ENCODE assay signal across 8 cellular contexts in genomic region chr10:70815504-70816219, GRCh38. TPM values are rescaled to one million over a fixed set of nuclear protein-coding genes. Genes with fewer than 3 reads are reported as not detected.
DNase-seq lines count a peak whose midpoint lies in the region; ATAC-seq, FAIRE-seq and TF ChIP-seq lines count a peak whose summit lies in the region.

Gene SGPL1 (plus strand): TSS chr10:70815948. CDS start chr10:70816854, 906 bp downstream.

- peak within 1 kb of the TSS; percentile 93 for H3K27ac Mint-ChIP-seq in dendritic cell treated with granulocyte-macrophage colony-stimulating factor and Interleukin-4, amounts not matched to agents 40 ng/mL and 50 ng/mL, for 4 days

- H3K4me2 ChIP-seq in HepG2 (ENCODE audit: low read depth, low read length): peak within 1 kb of the TSS; percentile 83

- in situ Hi-C loops in HepG2 (cut with HindIII; ENCODE audit: extremely low pct_ligation_motif_present, low pct_unique_long_range_greater_than_20kb): loop anchor here (5.0 kb wide), 1 partner anchor 67 kb away; no protein-coding TSS in a partner anchor

- peaks cover 4% of the 10 kb centered on the region for H3K79me2 ChIP-seq in HepG2 (ENCODE audit: insufficient read depth, low read length)

- H3K36me3 ChIP-seq in HepG2 (replicated peaks in 1 of 2; ENCODE audit: control insufficient read depth in 1 of 2, insufficient read depth in 2 of 2, low read length in 2 of 2): peaks cover 0 to 10% of the 10 kb centered on the region in 2 experiments; a peak in 1 of 5 replicates

- no peaks in the 10 kb centered on the region for H3K27me3 Mint-ChIP-seq in dendritic cell treated with granulocyte-macrophage colony-stimulating factor and Interleukin-4, amounts not matched to agents 40 ng/mL and 50 ng/mL, for 4 days

- H4K20me1 ChIP-seq in HepG2 (ENCODE audit: insufficient read depth, low read length): no peaks in the 10 kb centered on the region

- FAIRE-seq in HepG2 (lab: Jason Lieb, UNC): no peak

- TF ChIP-seq CTCF in AG09309 (IDR thresholded peaks at IDR 0.05; ENCODE audit: control insufficient read depth, insufficient read depth, low read depth, low read length, missing control alignments): peak; percentile 82
- peak; percentile 89 for TF ChIP-seq CTCF in HepG2 (CRISPR knock-in tag; IDR thresholded peaks at IDR 0.05)

- peak within 1 kb of the TSS; percentile 72 for H3K27ac ChIP-seq in HepG2 (ENCODE audit: extremely low read length, insufficient read depth, low read length)

- POLR2A ChIA-PET in HepG2 (lab: Yijun Ruan, JAX): interaction anchor here (1.4 kb wide), 1 partner anchor 25 kb away, joined by 3 read pairs; no protein-coding TSS in a partner anchor

- H3K36me3 Mint-ChIP-seq in dendritic cell treated with granulocyte-macrophage colony-stimulating factor and Interleukin-4, amounts not matched to agents 40 ng/mL and 50 ng/mL, for 4 days (ENCODE audit: low read depth): peaks cover 49% of the 10 kb centered on the region

- H3K27me3 ChIP-seq in HepG2 (ENCODE audit: control insufficient read depth in 1 of 2, insufficient read depth in 2 of 2, low read length in 2 of 2): no peaks in the 10 kb centered on the region; a peak in 1 of 5 replicates

- H3K9ac ChIP-seq in HepG2 (ENCODE audit: insufficient read depth, low read depth, low read length): peak within 1 kb of the TSS; percentile 74

- no peak for TF ChIP-seq EP300 in HepG2 (IDR thresholded peaks at IDR 0.05; ENCODE audit: low read depth in 2 of 2, low read length in 2 of 2)
- no peak for TF ChIP-seq EP300 in HepG2 (CRISPR knock-in tag; IDR thresholded peaks at IDR 0.05; ENCODE audit: borderline replicate concordance)

- no TSS peak for BruUV-seq in HepG2 (replicated peaks; lab: Mats Ljungman, UMichigan)

- H3K9me3 Mint-ChIP-seq in dendritic cell treated with granulocyte-macrophage colony-stimulating factor and Interleukin-4, amounts not matched to agents 40 ng/mL and 50 ng/mL, for 4 days: no peaks in the 10 kb centered on the region

- H3K9me3 ChIP-seq in HepG2 (ENCODE audit: low read length): no peaks in the 10 kb centered on the region

- H3K4me3 Mint-ChIP-seq in dendritic cell treated with granulocyte-macrophage colony-stimulating factor and Interleukin-4, amounts not matched to agents 40 ng/mL and 50 ng/mL, for 4 days: peak within 1 kb of the TSS; percentile 96

- ATAC-seq in GM18861 (IDR thresholded peaks at IDR 0.05; ENCODE audit: unreplicated experiment): peak; percentile 80
- peak; percentile 83 for ATAC-seq in HG03097 (IDR thresholded peaks at IDR 0.05; ENCODE audit: low FRiP score, unreplicated experiment)
- ATAC-seq in HepG2: peak; percentile 85

- peak; percentile 99 for TF ChIP-seq RAD21 in HepG2 (CRISPR knock-in tag; IDR thresholded peaks at IDR 0.05)

- 1% methylated on average over 32 of the region's 58 CpGs for WGBS in HepG2 (ENCODE audit: low lambda C conversion rate)

- TF ChIP-seq POLR2A in HepG2 (IDR thresholded peaks at IDR 0.05; ENCODE audit: insufficient read depth in 1 of 2, low read depth in 2 of 2, low read length in 2 of 2): peak in 1 of 2 experiments; percentile 52; a peak in 2 of 4 replicates

- peak within 1 kb of the TSS; percentile 84 for H3K4me3 ChIP-seq in AG09309 (ENCODE audit: control insufficient read depth, low read depth, low read length)
- H3K4me3 ChIP-seq in HepG2 (replicated peaks in 1 of 3; ENCODE audit: insufficient read depth in 1 of 3, low read depth in 2 of 3, low read length in 3 of 3): peak within 1 kb of the TSS; percentile 78 to 92 (median 92)

- DNase-seq in AG09309 (ENCODE audit: low read depth) (peak; percentile 13), NCI-H345 treated with DMSO at 0.1 percent for 48 hours (lab: John Stamatoyannopoulos, UW; ENCODE audit: unreplicated experiment) (peak; percentile 42), HepG2 (ENCODE audit: low spot score) (peak; percentile 63)
- DNase-seq in activated CD4-positive, alpha-beta T cell treated with anti-CD3 and anti-CD28 coated beads, Interleukin-2, amount 50 U/mL, for 24 hours (ENCODE audit: low read depth in 1 of 2, low spot score in 1 of 2): peak; percentile 77 to 80
- DNase-seq in stimulated activated CD4-positive, alpha-beta T cell treated with anti-CD3 and anti-CD28 coated beads, Interleukin-2, amount 100 ng/mL, for 48 hours: peak; percentile 89 to 90

- H3K4me1 ChIP-seq in HepG2 (ENCODE audit: insufficient read depth, low read length): peaks cover 29% of the 10 kb centered on the region

- CTCF ChIA-PET in HepG2 (lab: Yijun Ruan, JAX; ENCODE audit: low intra/inter-chr PET ratio, low total read pairs): interaction anchor here (0.7 to 3.8 kb wide), 2 partner anchors 62 to 64 kb away, joined by 3 to 50 read pairs; no protein-coding TSS in a partner anchor

- intact Hi-C loops in dendritic cell treated with granulocyte-macrophage colony-stimulating factor and Interleukin-4, amounts not matched to agents 40 ng/mL and 50 ng/mL, for 4 days (cut with micrococcal nuclease): loop anchor here (1.0 to 5.0 kb wide), 3 partner anchors 17 to 263 kb away; no protein-coding TSS in a partner anchor
- intact Hi-C loops in HepG2 (cut with micrococcal nuclease; ENCODE audit: unreplicated experiment): loop anchor here (1.0 to 2.0 kb wide), 2 partner anchors 37 to 65 kb away; no protein-coding TSS in a partner anchor

- H2AFZ ChIP-seq in HepG2 (ENCODE audit: low read length): peak within 1 kb of the TSS; percentile 90

- H3K4me1 Mint-ChIP-seq in dendritic cell treated with granulocyte-macrophage colony-stimulating factor and Interleukin-4, amounts not matched to agents 40 ng/mL and 50 ng/mL, for 4 days (ENCODE audit: low read depth): peaks cover 43% of the 10 kb centered on the region

TF ChIP-seq in HepG2, 621 proteins besides CTCF, POLR2A, EP300 and RAD21 (continues in another document):
- TF ChIP-seq FOXK2 (IDR thresholded peaks at IDR 0.05) (no peak), BRF2 (CRISPR knock-in tag; IDR thresholded peaks at IDR 0.05) (no peak), CBX1 (IDR thresholded peaks at IDR 0.05; ENCODE audit: low read depth) (no peak), ZNF205 (CRISPR knock-in tag; IDR thresholded peaks at IDR 0.05) (no peak), MED1 (CRISPR knock-in tag; IDR thresholded peaks at IDR 0.05) (peak; percentile 35; the same call in 1 of the 2 replicates), GZF1 (CRISPR knock-in tag; IDR thresholded peaks at IDR 0.05) (no peak), TBP (CRISPR knock-in tag; IDR thresholded peaks at IDR 0.05) (no peak), JUN (CRISPR knock-in tag; IDR thresholded peaks at IDR 0.05) (no peak), ZSCAN12 (CRISPR knock-in tag; IDR thresholded peaks at IDR 0.05) (no peak), ZNF574 (CRISPR knock-in tag; IDR thresholded peaks at IDR 0.05) (no peak; the same call in 1 of the 2 replicates)

RNA-seq across cellular contexts. Expression of gene SGPL1, which starts in this region (rescaled TPM):
- total RNA-seq in HepG2 (2016; rRNA removed; fragmentation: Illumina TruSeq; extraction: Trizol): 19.0 and 25.0 TPM in 2 replicates
- total RNA-seq in HepG2 (2016; cell fraction: cytosol; rRNA removed; fragmentation: Illumina TruSeq; extraction: Trizol; ENCODE audit: low read depth): 12.3 and 14.8 TPM in 2 replicates
- total RNA-seq in HepG2 (2016; cell fraction: insoluble cytoplasmic fraction; rRNA removed; fragmentation: Illumina TruSeq; extraction: Trizol): 14.5 and 23.0 TPM in 2 replicates
- total RNA-seq in HepG2 (2016; cell fraction: membrane; rRNA removed; fragmentation: Illumina TruSeq; extraction: Trizol): 15.7 and 16.0 TPM in 2 replicates
- 26.9 and 32.2 TPM in 2 replicates for total RNA-seq in HepG2 (2016; cell fraction: nucleus; rRNA removed; fragmentation: Illumina TruSeq; extraction: Trizol)
- 15.7 and 17.6 TPM in 2 replicates for polyA plus RNA-seq in HepG2 (2011; rRNA removed)
- 9.8 and 13.8 TPM in 2 replicates for polyA plus RNA-seq in HepG2 (2011; cell fraction: cytosol; rRNA removed)
- polyA plus RNA-seq in HepG2 (2011; cell fraction: nucleus; rRNA removed): 13.8 and 17.5 TPM in 2 replicates
- polyA plus RNA-seq in HepG2 (2012): 11.1 and 12.6 TPM in 2 replicates
- polyA plus RNA-seq in HepG2 (2016; cell fraction: cytosol; fragmentation: Illumina TruSeq; extraction: Trizol; ENCODE audit: low read depth): 2.8 and 3.4 TPM in 2 replicates
- 10.4 TPM in 2 replicates for polyA plus RNA-seq in HepG2 (2016; cell fraction: insoluble cytoplasmic fraction; fragmentation: Illumina TruSeq; extraction: Trizol; ENCODE audit: low read depth)
- polyA plus RNA-seq in HepG2 (2016; cell fraction: membrane; fragmentation: Illumina TruSeq; extraction: Trizol; ENCODE audit: low read depth): 5.2 and 6.0 TPM in 2 replicates
- polyA plus RNA-seq in HepG2 (2016; cell fraction: nucleus; fragmentation: Illumina TruSeq; extraction: Trizol; ENCODE audit: insufficient read depth, low read depth): 32.2 and 33.8 TPM in 2 replicates
- polyA minus RNA-seq in HepG2 (2011; rRNA and poly(A)+ RNA removed; ENCODE audit: low replicate concordance): 32.9 and 47.1 TPM in 2 replicates
- polyA minus RNA-seq in HepG2 (2011; cell fraction: cytosol; rRNA and poly(A)+ RNA removed): 17.3 and 21.5 TPM in 2 replicates
- 37.6 and 39.2 TPM in 2 replicates for polyA minus RNA-seq in HepG2 (2011; cell fraction: nucleus; rRNA and poly(A)+ RNA removed)

Comparison
In these comparisons a context has a peak if more than half of its experiments do, and no peak if none do; other contexts are left out.
1. Peak in every context shown above with its lines: DNase-seq, ATAC-seq, H3K4me3 ChIP-seq and H3K27ac ChIP-seq.
2. DNase-seq: peak in every context shown above with its lines; median percentile 90 in stimulated activated CD4-positive, alpha-beta T cell treated with anti-CD3 and anti-CD28 coated beads, Interleukin-2, amount 100 ng/mL, for 48 hours; 78 in activated CD4-positive, alpha-beta T cell treated with anti-CD3 and anti-CD28 coated beads, Interleukin-2, amount 50 U/mL, for 24 hours; 63 in HepG2; 42 in NCI-H345 treated with DMSO at 0.1 percent for 48 hours; 13 in AG09309.